Comparison of ENCODE assay signal across 28 cellular contexts in the genomic region with DNA sequence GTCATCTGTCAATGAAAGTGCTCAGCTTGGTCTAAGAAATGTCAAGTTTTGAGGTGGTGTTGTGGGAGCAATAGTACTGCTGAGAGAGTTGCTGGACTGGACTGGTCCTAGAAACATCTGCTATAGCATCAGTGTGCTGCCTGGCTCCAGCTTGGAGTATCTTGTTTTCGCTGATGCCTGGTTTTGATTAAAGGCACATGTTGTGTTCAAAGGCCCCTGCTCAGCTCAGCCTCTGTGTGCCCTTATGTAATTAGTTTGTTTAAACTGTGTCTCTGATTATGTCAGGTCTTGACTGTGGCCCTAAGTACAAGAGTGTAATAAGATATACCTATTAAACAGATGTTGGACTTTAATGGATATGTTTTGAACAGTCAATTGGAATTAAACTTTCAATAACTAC.
DNase-seq lines count a peak whose midpoint lies in the region; ATAC-seq, FAIRE-seq and TF ChIP-seq lines count a peak whose summit lies in the region.
"Had no signal": no experiment of that assay in that cellular context is flagged by ENCODE, and none has a peak within 500 bp of the region (broad histone marks: within the 10 kb centered on the region; RNA-seq: fewer than 3 reads in every experiment).

No MANE protein-coding gene starts in this region.

- H3K27me3 ChIP-seq in hepatocyte, result no peaks in the 10 kb centered on the region
- H3K27me3 ChIP-seq: adrenal gland, gastrocnemius medialis, ovary, thyroid gland had no signal

- H2AFZ ChIP-seq in hepatocyte, result no peak overlapping the region

- no peak for TF ChIP-seq CTCF in hepatocyte (IDR thresholded peaks at IDR 0.05; ENCODE audit: poor library complexity)

- no peak for TF ChIP-seq POLR2A in GM12892 (IDR thresholded peaks at IDR 0.05; ENCODE audit: low read depth, low read length)

- peaks cover 5% of the 10 kb centered on the region for H3K4me1 ChIP-seq in hepatocyte (ENCODE audit: insufficient read depth)
- H3K4me1 ChIP-seq: adrenal gland, gastrocnemius medialis, thyroid gland had no signal

- 37% methylated on average over 1 of the region's 1 CpG for WGBS in hepatocyte (ENCODE audit: low lambda C conversion rate, missing lambda C conversion rate)

- H3K9me2 ChIP-seq in hepatocyte (replicated peaks; ENCODE audit: insufficient read depth), result no peaks in the 10 kb centered on the region

- no peaks in the 10 kb centered on the region for H3K9me3 ChIP-seq in hepatocyte (ENCODE audit: low read depth)
- H3K9me3 ChIP-seq: adrenal gland, gastrocnemius medialis, ovary, thyroid gland had no signal

- H3K4me2 ChIP-seq in hepatocyte, result no peak overlapping the region

- no peaks in the 10 kb centered on the region for H3K36me3 ChIP-seq in hepatocyte (replicated peaks; ENCODE audit: insufficient read depth, low read depth)
- H3K36me3 ChIP-seq: adrenal gland, gastrocnemius medialis, ovary, thyroid gland had no signal

- DNase-seq in DMS153 (lab: John Stamatoyannopoulos, UW), result peak; percentile 56
- peak; percentile 63 for DNase-seq in NCI-H510A (lab: John Stamatoyannopoulos, UW)
- peak; percentile 98 for DNase-seq in SK-N-DZ (ENCODE audit: low spot score)
- DNase-seq in hepatocyte (ENCODE audit: low spot score), result peak; percentile 23
- no peak for DNase-seq in GM12892 (ENCODE audit: insufficient read length)
- no peak for DNase-seq in H4 (ENCODE audit: low spot score)
- DNase-seq: activated CD4-positive, alpha-beta T cell treated with anti-CD3 and anti-CD28 coated beads for 4 hours; activated CD8-positive, alpha-beta T cell treated with anti-CD3 and anti-CD28 coated beads, Interleukin-2, amount 10 ng/mL, durations not matched to agents 7 days and 5 days; activated naive CD4-positive, alpha-beta T cell treated with anti-CD3 and anti-CD28 coated beads for 36 hours; COR-L47; DND-41; erythroblast; gastrocnemius medialis; GF-D8; HFFc6; hippocampal formation; NCI-H1105; NCI-H2081; ovary; PC-3; stimulated activated CD4-positive, alpha-beta T cell treated with anti-CD3 and anti-CD28 coated beads, Interleukin-4, amount 100 ng/mL, for 24 hours; SW 1271; thyroid gland had no signal

- H3K27ac ChIP-seq in hepatocyte, result no peak overlapping the region
- H3K27ac ChIP-seq: adrenal gland, C4-2B, gastrocnemius medialis, ovary, thyroid gland, VCaP had no signal

- no peak for FAIRE-seq in GM12892 (lab: Jason Lieb, UNC)

- H3K79me2 ChIP-seq in hepatocyte, result no peaks in the 10 kb centered on the region

- H4K20me1 ChIP-seq in hepatocyte (ENCODE audit: insufficient read depth, poor library complexity, severe bottlenecking), result no peaks in the 10 kb centered on the region

- no peak overlapping the region for H3K4me3 ChIP-seq in hepatocyte
- H3K4me3 ChIP-seq: adrenal gland, gastrocnemius medialis, ovary, thyroid gland had no signal

- ATAC-seq in GM19467 (IDR thresholded peaks at IDR 0.05; ENCODE audit: unreplicated experiment), result no peak
- ATAC-seq: activated CD8-positive, alpha-beta T cell treated with anti-CD3 and anti-CD28 coated beads, Interleukin-2, amount 10 ng/mL, durations not matched to agents 7 days and 5 days; gastrocnemius medialis; PC-3; Right ventricle myocardium inferior had no signal

Comparison
In these comparisons a context has a peak if more than half of its experiments do, and no peak if none do; other contexts are left out.
1. DNase-seq: peak in DMS153 (single experiment), NCI-H510A (single experiment), SK-N-DZ (single experiment) and hepatocyte (single experiment); none in GM12892 (single experiment) and H4 (single experiment).